In genomic region chr12:51820721-51821422, GRCh38 we compare ENCODE assay signal across 1 cellular context.
TF ChIP-seq lines count a peak whose summit lies in the region.

No MANE protein-coding gene starts in this region.

TF ChIP-seq in HCT116, 20 proteins besides CTCF, POLR2A, EP300 and RAD21 (continued from another document):
- TF ChIP-seq REST (IDR thresholded peaks at IDR 0.05; ENCODE audit: low read depth) (no peak), JUND (IDR thresholded peaks at IDR 0.05) (no peak), EZH2phosphoT487 (IDR thresholded peaks at IDR 0.05; ENCODE audit: borderline replicate concordance) (no peak), FOSL1 (IDR thresholded peaks at IDR 0.05; ENCODE audit: low read depth) (no peak), MAX (IDR thresholded peaks at IDR 0.05) (peak; percentile 68), ZFX (IDR thresholded peaks at IDR 0.05) (peak; percentile 78), EZH2 (IDR thresholded peaks at IDR 0.05) (no peak)
